ENCODE assay signal across 20 cellular contexts in the genomic region with DNA sequence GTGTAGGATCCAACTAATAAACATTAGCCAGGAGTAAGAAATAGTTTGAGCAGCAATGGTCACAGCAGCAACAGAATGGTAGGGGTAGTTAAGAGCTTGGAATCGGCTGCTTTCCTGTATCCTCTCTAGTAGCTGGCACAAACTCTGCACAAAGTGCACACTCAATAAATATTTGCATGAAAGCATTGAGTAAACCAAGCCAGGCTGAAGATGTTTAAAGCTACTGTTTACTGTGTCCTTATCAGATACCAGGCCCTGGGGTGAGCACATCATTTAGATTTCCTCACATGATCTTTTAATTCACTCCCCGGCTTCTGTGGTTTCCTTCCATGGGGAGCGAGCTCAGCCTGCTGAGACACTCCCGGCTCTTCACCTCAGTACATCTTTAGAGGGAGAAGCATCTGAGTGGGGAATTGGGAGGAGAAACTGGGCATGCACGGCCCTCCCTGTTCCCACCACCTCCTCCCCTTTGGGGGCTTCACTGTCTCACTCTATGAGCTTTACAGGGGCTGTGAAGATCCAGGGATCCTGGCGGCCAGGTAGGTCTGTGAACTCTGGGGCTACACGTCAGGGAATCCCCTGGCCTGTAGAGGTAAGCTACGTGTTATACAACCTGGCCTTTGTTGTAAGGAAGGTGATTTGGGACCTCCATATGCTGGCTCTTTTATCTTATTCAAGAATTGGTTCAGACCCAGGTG.
DNase-seq lines count a peak whose midpoint lies in the region; ATAC-seq and TF ChIP-seq lines count a peak whose summit lies in the region.
"Had no signal": no experiment of that assay in that cellular context is flagged by ENCODE, and none has a peak within 500 bp of the region (broad histone marks: within the 10 kb centered on the region; RNA-seq: fewer than 3 reads in every experiment).

No MANE protein-coding gene starts in this region.

- H3K9me3 ChIP-seq in HAP-1 (peaks cover 3% of the 10 kb centered on the region; the same call in 1 of the 2 replicates), ovary (no peaks in the 10 kb centered on the region)

- H3K27ac ChIP-seq in ovary, result no peak overlapping the region
- H3K27ac ChIP-seq: RWPE1 had no signal

- DNase-seq in COLO668 (lab: John Stamatoyannopoulos, UW; ENCODE audit: unreplicated experiment), result peak; percentile 44
- peak; percentile 14 for DNase-seq in H4 (ENCODE audit: low spot score)
- DNase-seq in NCI-H526 treated with DMSO at 0.1 percent for 48 hours (lab: John Stamatoyannopoulos, UW), result peak; percentile 91
- DNase-seq in islet precursor cell, result peak; percentile 12
- DNase-seq in HAP-1 (ENCODE audit: low spot score in 2 of 2), result no peak
- no peak for DNase-seq in KBM-7
- no peak for DNase-seq in ovary
- DNase-seq: ACHN, C1 segment of cervical spinal cord, KG1, NCI-H1417 treated with DMSO at 0.1 percent for 48 hours, NCI-H187 treated with DMSO at 0.1 percent for 48 hours, NCI-H2171 treated with DMSO at 0.1 percent for 48 hours, NCI-H82, PC-3, SIG-M5, T-cell had no signal

- no peaks in the 10 kb centered on the region for H3K4me1 ChIP-seq in HAP-1
- no peaks in the 10 kb centered on the region for H3K4me1 ChIP-seq in ovary (ENCODE audit: insufficient read depth)

- H3K4me3 ChIP-seq in HAP-1, result no peak overlapping the region
- no peak overlapping the region for H3K4me3 ChIP-seq in ovary

- WGBS in ovary, 3 donors, result 69 to 76% (median 70%) methylated on average over 8 of the region's 8 CpGs

- TF ChIP-seq EP300 in ovary (IDR thresholded peaks at IDR 0.05), result no peak

- ATAC-seq in HG03175 (IDR thresholded peaks at IDR 0.05; ENCODE audit: unreplicated experiment), result no peak
- ATAC-seq: PC-3, SK-N-SH treated with all-trans-retinoic acid at 6 μM for 48 hours, T-cell had no signal

- H3K36me3 ChIP-seq in HAP-1 (replicated peaks), result no peaks in the 10 kb centered on the region
- no peaks in the 10 kb centered on the region for H3K36me3 ChIP-seq in ovary

- TF ChIP-seq CTCF in ovary (IDR thresholded peaks at IDR 0.05), result no peak

- in situ Hi-C loops in HAP-1 (cut with MboI; ENCODE audit: low sequenced_read_pairs) (no loop called here), KBM-7 (cut with MboI; ENCODE audit: low pct_unique_long_range_greater_than_20kb, low sequenced_read_pairs) (no loop called here)

- peaks cover 9% of the 10 kb centered on the region; the same call in 1 of the 2 replicates for H3K27me3 ChIP-seq in HAP-1 (ENCODE audit: low read depth)
- no peaks in the 10 kb centered on the region for H3K27me3 ChIP-seq in ovary

- intact Hi-C loops in ovary (cut with DNase I), result no loop called here

- no peak for TF ChIP-seq POLR2A in ovary (IDR thresholded peaks at IDR 0.05)

Comparison
In these comparisons a context has a peak if more than half of its experiments do, and no peak if none do; other contexts are left out.
1. DNase-seq: peak in COLO668 (single experiment), H4 (single experiment), NCI-H526 treated with DMSO at 0.1 percent for 48 hours (single experiment) and islet precursor cell (single experiment); none in HAP-1 (0 of 2), KBM-7 (single experiment) and ovary (0 of 5).